In the genomic region with DNA sequence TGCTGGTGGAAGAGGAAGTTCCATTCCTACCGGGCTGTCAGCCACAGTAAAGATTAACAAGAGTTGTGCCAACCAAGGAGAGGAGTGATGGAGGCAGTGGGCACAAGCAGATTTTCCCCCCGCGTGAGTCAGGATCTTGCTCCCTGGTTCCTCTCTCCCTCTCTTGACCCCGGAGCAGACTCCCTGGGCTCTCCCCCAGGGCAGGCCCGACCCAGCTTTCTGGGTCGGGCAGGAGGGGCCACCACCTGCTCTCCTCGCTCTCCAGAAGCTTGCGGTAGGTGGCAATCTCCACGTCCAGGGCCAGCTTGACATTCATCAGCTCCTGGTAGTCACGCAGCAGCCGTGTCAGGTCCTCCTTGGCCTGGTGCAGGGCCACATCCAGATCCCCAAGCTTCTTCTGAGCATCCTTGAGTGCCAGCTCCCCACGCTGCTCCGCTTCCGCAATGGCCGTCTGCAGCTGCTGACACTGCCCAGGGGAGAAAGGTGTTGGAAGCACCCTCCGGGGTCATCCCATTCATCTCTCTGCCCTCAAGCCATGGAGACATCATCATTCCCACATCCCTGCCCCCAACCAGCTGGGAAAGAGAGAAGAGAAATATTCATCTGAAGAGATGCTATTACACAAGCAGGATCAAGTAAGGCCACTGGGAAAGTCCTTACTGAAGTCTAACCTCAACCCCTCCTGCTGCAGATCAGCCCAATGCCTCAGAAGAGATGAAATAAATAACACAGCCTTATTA, we compare ENCODE assay signal across 2 cellular contexts.
TF ChIP-seq lines count a peak whose summit lies in the region.

No MANE protein-coding gene starts in this region.

TF ChIP-seq in SK-N-SH, 30 proteins besides CTCF, POLR2A, EP300 and RAD21 (continued from another document):
- TF ChIP-seq GABPA (IDR thresholded peaks at IDR 0.05; ENCODE audit: low read depth) (no peak), TAF1 (IDR thresholded peaks at IDR 0.05; ENCODE audit: borderline replicate concordance, low read depth, low read length) (no peak), TEAD4 (IDR thresholded peaks at IDR 0.05; ENCODE audit: borderline replicate concordance, insufficient read depth) (no peak), MXI1 (IDR thresholded peaks at IDR 0.05; ENCODE audit: low read depth, low read length) (no peak)
- TF ChIP-seq, protein P1, sequence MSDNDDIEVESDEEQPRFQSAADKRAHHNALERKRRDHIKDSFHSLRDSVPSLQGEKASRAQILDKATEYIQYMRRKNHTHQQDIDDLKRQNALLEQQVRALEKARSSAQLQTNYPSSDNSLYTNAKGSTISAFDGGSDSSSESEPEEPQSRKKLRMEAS (IDR thresholded peaks at IDR 0.05; ENCODE audit: low read depth): no peak

TF ChIP-seq in SK-N-SH treated with all-trans-retinoic acid at 6 μM for 48 hours, 23 proteins besides CTCF, POLR2A, EP300 and RAD21 (continued from another document):
- TF ChIP-seq, protein P2, sequence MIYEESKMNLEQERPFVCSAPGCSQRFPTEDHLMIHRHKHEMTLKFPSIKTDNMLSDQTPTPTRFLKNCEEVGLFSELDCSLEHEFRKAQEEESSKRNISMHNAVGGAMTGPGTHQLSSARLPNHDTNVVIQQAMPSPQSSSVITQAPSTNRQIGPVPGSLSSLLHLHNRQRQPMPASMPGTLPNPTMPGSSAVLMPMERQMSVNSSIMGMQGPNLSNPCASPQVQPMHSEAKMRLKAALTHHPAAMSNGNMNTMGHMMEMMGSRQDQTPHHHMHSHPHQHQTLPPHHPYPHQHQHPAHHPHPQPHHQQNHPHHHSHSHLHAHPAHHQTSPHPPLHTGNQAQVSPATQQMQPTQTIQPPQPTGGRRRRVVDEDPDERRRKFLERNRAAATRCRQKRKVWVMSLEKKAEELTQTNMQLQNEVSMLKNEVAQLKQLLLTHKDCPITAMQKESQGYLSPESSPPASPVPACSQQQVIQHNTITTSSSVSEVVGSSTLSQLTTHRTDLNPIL (CRISPR knock-in tag; IDR thresholded peaks at IDR 0.05; ENCODE audit: low read depth): no peak
- TF ChIP-seq, protein P3, sequence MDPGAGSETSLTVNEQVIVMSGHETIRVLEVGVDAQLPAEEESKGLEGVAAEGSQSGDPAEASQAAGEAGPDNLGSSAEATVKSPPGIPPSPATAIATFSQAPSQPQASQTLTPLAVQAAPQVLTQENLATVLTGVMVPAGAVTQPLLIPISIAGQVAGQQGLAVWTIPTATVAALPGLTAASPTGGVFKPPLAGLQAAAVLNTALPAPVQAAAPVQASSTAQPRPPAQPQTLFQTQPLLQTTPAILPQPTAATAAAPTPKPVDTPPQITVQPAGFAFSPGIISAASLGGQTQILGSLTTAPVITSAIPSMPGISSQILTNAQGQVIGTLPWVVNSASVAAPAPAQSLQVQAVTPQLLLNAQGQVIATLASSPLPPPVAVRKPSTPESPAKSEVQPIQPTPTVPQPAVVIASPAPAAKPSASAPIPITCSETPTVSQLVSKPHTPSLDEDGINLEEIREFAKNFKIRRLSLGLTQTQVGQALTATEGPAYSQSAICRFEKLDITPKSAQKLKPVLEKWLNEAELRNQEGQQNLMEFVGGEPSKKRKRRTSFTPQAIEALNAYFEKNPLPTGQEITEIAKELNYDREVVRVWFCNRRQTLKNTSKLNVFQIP (CRISPR knock-in tag; IDR thresholded peaks at IDR 0.05; ENCODE audit: borderline replicate concordance, low read depth): no peak
- no peak for TF ChIP-seq ARNTL (CRISPR knock-in tag; IDR thresholded peaks at IDR 0.05; ENCODE audit: borderline replicate concordance, low read depth)
- TF ChIP-seq ESRRG (CRISPR knock-in tag; IDR thresholded peaks at IDR 0.05): no peak
- no peak for TF ChIP-seq TCF4 (CRISPR knock-in tag; IDR thresholded peaks at IDR 0.05; ENCODE audit: borderline replicate concordance)
- no peak for TF ChIP-seq GLIS3 (CRISPR knock-in tag; IDR thresholded peaks at IDR 0.05)
- no peak for TF ChIP-seq PPARA (CRISPR knock-in tag; IDR thresholded peaks at IDR 0.05; ENCODE audit: borderline replicate concordance)
- TF ChIP-seq SNAI2 (CRISPR knock-in tag; IDR thresholded peaks at IDR 0.05): no peak
- TF ChIP-seq ZFP30 (CRISPR knock-in tag; IDR thresholded peaks at IDR 0.05): no peak
- TF ChIP-seq BACH2 (CRISPR knock-in tag; IDR thresholded peaks at IDR 0.05; ENCODE audit: borderline replicate concordance): no peak
- no peak for TF ChIP-seq ZC3H10 (CRISPR knock-in tag; IDR thresholded peaks at IDR 0.05)
- TF ChIP-seq, protein P4, sequence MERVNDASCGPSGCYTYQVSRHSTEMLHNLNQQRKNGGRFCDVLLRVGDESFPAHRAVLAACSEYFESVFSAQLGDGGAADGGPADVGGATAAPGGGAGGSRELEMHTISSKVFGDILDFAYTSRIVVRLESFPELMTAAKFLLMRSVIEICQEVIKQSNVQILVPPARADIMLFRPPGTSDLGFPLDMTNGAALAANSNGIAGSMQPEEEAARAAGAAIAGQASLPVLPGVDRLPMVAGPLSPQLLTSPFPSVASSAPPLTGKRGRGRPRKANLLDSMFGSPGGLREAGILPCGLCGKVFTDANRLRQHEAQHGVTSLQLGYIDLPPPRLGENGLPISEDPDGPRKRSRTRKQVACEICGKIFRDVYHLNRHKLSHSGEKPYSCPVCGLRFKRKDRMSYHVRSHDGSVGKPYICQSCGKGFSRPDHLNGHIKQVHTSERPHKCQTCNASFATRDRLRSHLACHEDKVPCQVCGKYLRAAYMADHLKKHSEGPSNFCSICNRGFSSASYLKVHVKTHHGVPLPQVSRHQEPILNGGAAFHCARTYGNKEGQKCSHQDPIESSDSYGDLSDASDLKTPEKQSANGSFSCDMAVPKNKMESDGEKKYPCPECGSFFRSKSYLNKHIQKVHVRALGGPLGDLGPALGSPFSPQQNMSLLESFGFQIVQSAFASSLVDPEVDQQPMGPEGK (CRISPR knock-in tag; IDR thresholded peaks at IDR 0.05; ENCODE audit: borderline replicate concordance): no peak
- TF ChIP-seq, protein P5, sequence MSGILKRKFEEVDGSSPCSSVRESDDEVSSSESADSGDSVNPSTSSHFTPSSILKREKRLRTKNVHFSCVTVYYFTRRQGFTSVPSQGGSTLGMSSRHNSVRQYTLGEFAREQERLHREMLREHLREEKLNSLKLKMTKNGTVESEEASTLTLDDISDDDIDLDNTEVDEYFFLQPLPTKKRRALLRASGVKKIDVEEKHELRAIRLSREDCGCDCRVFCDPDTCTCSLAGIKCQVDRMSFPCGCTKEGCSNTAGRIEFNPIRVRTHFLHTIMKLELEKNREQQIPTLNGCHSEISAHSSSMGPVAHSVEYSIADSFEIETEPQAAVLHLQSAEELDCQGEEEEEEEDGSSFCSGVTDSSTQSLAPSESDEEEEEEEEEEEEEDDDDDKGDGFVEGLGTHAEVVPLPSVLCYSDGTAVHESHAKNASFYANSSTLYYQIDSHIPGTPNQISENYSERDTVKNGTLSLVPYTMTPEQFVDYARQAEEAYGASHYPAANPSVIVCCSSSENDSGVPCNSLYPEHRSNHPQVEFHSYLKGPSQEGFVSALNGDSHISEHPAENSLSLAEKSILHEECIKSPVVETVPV (CRISPR knock-in tag; IDR thresholded peaks at IDR 0.05): no peak
- TF ChIP-seq ISL1 (CRISPR knock-in tag; IDR thresholded peaks at IDR 0.05): no peak
- TF ChIP-seq, protein P6, sequence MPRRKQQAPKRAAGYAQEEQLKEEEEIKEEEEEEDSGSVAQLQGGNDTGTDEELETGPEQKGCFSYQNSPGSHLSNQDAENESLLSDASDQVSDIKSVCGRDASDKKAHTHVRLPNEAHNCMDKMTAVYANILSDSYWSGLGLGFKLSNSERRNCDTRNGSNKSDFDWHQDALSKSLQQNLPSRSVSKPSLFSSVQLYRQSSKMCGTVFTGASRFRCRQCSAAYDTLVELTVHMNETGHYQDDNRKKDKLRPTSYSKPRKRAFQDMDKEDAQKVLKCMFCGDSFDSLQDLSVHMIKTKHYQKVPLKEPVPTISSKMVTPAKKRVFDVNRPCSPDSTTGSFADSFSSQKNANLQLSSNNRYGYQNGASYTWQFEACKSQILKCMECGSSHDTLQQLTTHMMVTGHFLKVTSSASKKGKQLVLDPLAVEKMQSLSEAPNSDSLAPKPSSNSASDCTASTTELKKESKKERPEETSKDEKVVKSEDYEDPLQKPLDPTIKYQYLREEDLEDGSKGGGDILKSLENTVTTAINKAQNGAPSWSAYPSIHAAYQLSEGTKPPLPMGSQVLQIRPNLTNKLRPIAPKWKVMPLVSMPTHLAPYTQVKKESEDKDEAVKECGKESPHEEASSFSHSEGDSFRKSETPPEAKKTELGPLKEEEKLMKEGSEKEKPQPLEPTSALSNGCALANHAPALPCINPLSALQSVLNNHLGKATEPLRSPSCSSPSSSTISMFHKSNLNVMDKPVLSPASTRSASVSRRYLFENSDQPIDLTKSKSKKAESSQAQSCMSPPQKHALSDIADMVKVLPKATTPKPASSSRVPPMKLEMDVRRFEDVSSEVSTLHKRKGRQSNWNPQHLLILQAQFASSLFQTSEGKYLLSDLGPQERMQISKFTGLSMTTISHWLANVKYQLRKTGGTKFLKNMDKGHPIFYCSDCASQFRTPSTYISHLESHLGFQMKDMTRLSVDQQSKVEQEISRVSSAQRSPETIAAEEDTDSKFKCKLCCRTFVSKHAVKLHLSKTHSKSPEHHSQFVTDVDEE (CRISPR knock-in tag; IDR thresholded peaks at IDR 0.05): no peak
- TF ChIP-seq TOX (CRISPR knock-in tag; IDR thresholded peaks at IDR 0.05; ENCODE audit: borderline replicate concordance): no peak
